18 cellular contexts compared by ENCODE assay signal in the genomic region with DNA sequence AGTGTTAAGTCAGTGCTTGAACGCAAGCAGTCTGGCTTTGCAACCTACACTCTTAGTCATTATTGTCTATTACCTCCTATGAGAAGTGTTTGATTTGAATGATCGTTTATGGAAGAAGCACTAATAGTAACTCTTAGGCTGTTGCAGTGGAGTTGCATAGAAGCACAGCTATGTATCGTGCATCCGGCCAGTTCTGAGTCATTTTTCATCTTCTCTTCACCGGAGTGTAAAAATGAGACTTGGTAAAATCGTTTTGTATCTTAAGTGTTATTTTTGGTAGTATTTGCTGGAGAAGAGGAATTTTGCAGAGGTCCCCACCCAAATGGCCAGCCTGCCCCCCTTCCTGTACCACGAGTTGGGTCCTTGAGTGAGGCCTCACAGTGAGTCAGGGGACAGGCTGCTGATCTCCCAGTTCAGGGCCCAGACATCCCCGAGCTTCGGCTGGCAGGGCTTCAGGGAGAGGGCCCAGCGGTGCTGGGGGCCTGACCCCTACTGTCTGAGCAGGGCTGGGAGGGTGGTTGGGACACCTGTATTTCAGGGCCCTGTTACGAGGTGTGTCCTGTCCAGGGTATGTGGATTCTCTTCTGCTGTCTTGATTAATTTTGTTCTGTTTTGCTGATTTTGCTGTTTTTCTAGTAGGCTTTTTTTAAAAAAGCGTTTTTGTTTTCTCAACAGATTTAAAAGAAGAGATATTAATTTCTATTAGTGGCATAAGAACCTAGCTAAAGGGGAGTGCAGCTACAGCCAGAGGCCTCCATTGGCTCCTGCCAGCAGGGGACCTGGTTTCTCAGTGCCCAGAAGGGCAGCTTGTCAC.
A peak's percentile ranks its signal among the peaks of the same experiment; 100 is the strongest.
DNase-seq lines count a peak whose midpoint lies in the region; ATAC-seq and TF ChIP-seq lines count a peak whose summit lies in the region.
"Had no signal": no experiment of that assay in that cellular context is flagged by ENCODE, and none has a peak within 500 bp of the region (broad histone marks: within the 10 kb centered on the region; RNA-seq: fewer than 3 reads in every experiment).

No MANE protein-coding gene starts in this region.

- DNase-seq in activated CD8-positive, alpha-beta memory T cell treated with anti-CD3 and anti-CD28 coated beads, Interleukin-2, amount 10 ng/mL, durations not matched to agents 7 days and 5 days, result no peak
- DNase-seq in activated CD8-positive, alpha-beta memory T cell treated with anti-CD3 and anti-CD28 coated beads for 24 hours, result no peak
- DNase-seq in astrocyte of the hippocampus (ENCODE audit: low read depth, low spot score) (peak; percentile 43), hepatic stellate cell (ENCODE audit: low spot score) (peak; percentile 53), GM20000 (ENCODE audit: low spot score) (no peak), lower lobe of right lung (no peak)
- no peak for DNase-seq in stimulated activated effector memory CD8-positive, alpha-beta T cell treated with anti-CD3 and anti-CD28 coated beads, Interleukin-12 subunit alpha, Interleukin-12 subunit beta, amount 100 ng/mL, for 72 hours (ENCODE audit: low spot score in 2 of 2)
- DNase-seq: CD4-positive, alpha-beta memory T cell; H9; MG63; NCI-H1092; NCI-H2081 treated with DMSO at 0.1 percent for 48 hours; NCI-H510A; Peyer's patch; Right ventricle myocardium superior had no signal

- H3K4me1 Mint-ChIP-seq in activated CD8-positive, alpha-beta memory T cell treated with anti-CD3 and anti-CD28 coated beads, Interleukin-2, amount 10 ng/mL, durations not matched to agents 7 days and 5 days, result peaks cover 17% of the 10 kb centered on the region
- H3K4me1 Mint-ChIP-seq in stimulated activated effector memory CD8-positive, alpha-beta T cell treated with anti-CD3 and anti-CD28 coated beads, Interleukin-12 subunit alpha, Interleukin-12 subunit beta, amount 100 ng/mL, for 72 hours, result peaks cover 6% of the 10 kb centered on the region
- H3K4me1 Mint-ChIP-seq: CD4-positive, alpha-beta memory T cell had no signal

- no peaks in the 10 kb centered on the region for H3K9me3 ChIP-seq in lower lobe of right lung
- H3K9me3 ChIP-seq: MG63, Peyer's patch had no signal

- intact Hi-C loops in lower lobe of right lung (cut with DNase I), result no loop called here

- H3K4me3 ChIP-seq in lower lobe of right lung, result no peak overlapping the region
- H3K4me3 ChIP-seq: MG63, Peyer's patch had no signal

- no peak overlapping the region for H3K27ac ChIP-seq in lower lobe of right lung
- H3K27ac ChIP-seq: 22Rv1, KMS-11, Peyer's patch had no signal

- H3K27ac Mint-ChIP-seq in activated CD8-positive, alpha-beta memory T cell treated with anti-CD3 and anti-CD28 coated beads, Interleukin-2, amount 10 ng/mL, durations not matched to agents 7 days and 5 days, result no peak overlapping the region
- H3K27ac Mint-ChIP-seq in stimulated activated effector memory CD8-positive, alpha-beta T cell treated with anti-CD3 and anti-CD28 coated beads, Interleukin-12 subunit alpha, Interleukin-12 subunit beta, amount 100 ng/mL, for 72 hours, result no peak overlapping the region
- H3K27ac Mint-ChIP-seq: CD4-positive, alpha-beta memory T cell had no signal

- H3K4me1 ChIP-seq in lower lobe of right lung, result peaks cover 33% of the 10 kb centered on the region
- H3K4me1 ChIP-seq: Peyer's patch had no signal

- CTCF ChIA-PET in activated CD8-positive, alpha-beta memory T cell treated with anti-CD3 and anti-CD28 coated beads, Interleukin-2, amount 10 ng/mL, durations not matched to agents 7 days and 5 days (lab: Charles Lee), result interaction anchor here (0.6 to 3.4 kb wide), 7 partner anchors 10 to 517 kb away, joined by 3 to 18 read pairs (median 3); a partner anchor contains a TSS

- H3K36me3 Mint-ChIP-seq in activated CD8-positive, alpha-beta memory T cell treated with anti-CD3 and anti-CD28 coated beads, Interleukin-2, amount 10 ng/mL, durations not matched to agents 7 days and 5 days, result no peaks in the 10 kb centered on the region
- no peaks in the 10 kb centered on the region for H3K36me3 Mint-ChIP-seq in stimulated activated effector memory CD8-positive, alpha-beta T cell treated with anti-CD3 and anti-CD28 coated beads, Interleukin-12 subunit alpha, Interleukin-12 subunit beta, amount 100 ng/mL, for 72 hours
- H3K36me3 Mint-ChIP-seq: CD4-positive, alpha-beta memory T cell had no signal

- ATAC-seq in activated CD8-positive, alpha-beta memory T cell treated with anti-CD3 and anti-CD28 coated beads, Interleukin-2, amount 10 ng/mL, durations not matched to agents 7 days and 5 days, result peak; percentile 35
- peak; percentile 70 for ATAC-seq in stimulated activated effector memory CD8-positive, alpha-beta T cell treated with anti-CD3 and anti-CD28 coated beads, Interleukin-12 subunit alpha, Interleukin-12 subunit beta, amount 100 ng/mL, for 72 hours
- ATAC-seq in HG02884 (IDR thresholded peaks at IDR 0.05; ENCODE audit: unreplicated experiment), result no peak
- ATAC-seq in lower lobe of right lung, result no peak

- peaks cover 4% of the 10 kb centered on the region for H3K9me3 Mint-ChIP-seq in activated CD8-positive, alpha-beta memory T cell treated with anti-CD3 and anti-CD28 coated beads, Interleukin-2, amount 10 ng/mL, durations not matched to agents 7 days and 5 days (ENCODE audit: low read depth)
- H3K9me3 Mint-ChIP-seq in stimulated activated effector memory CD8-positive, alpha-beta T cell treated with anti-CD3 and anti-CD28 coated beads, Interleukin-12 subunit alpha, Interleukin-12 subunit beta, amount 100 ng/mL, for 72 hours, result peaks cover 4% of the 10 kb centered on the region
- H3K9me3 Mint-ChIP-seq: CD4-positive, alpha-beta memory T cell; H9 had no signal

- peaks cover 4% of the 10 kb centered on the region for H3K27me3 Mint-ChIP-seq in activated CD8-positive, alpha-beta memory T cell treated with anti-CD3 and anti-CD28 coated beads, Interleukin-2, amount 10 ng/mL, durations not matched to agents 7 days and 5 days

- H3K4me3 Mint-ChIP-seq in activated CD8-positive, alpha-beta memory T cell treated with anti-CD3 and anti-CD28 coated beads, Interleukin-2, amount 10 ng/mL, durations not matched to agents 7 days and 5 days, result no peak overlapping the region
- H3K4me3 Mint-ChIP-seq in stimulated activated effector memory CD8-positive, alpha-beta T cell treated with anti-CD3 and anti-CD28 coated beads, Interleukin-12 subunit alpha, Interleukin-12 subunit beta, amount 100 ng/mL, for 72 hours, result no peak overlapping the region
- H3K4me3 Mint-ChIP-seq: CD4-positive, alpha-beta memory T cell; H9 had no signal

- no peaks in the 10 kb centered on the region for H3K27me3 ChIP-seq in lower lobe of right lung (ENCODE audit: low read depth)
- H3K27me3 ChIP-seq: MG63, Peyer's patch had no signal

- TF ChIP-seq CTCF in GM20000 (IDR thresholded peaks at IDR 0.05; ENCODE audit: extremely low read depth, missing control alignments) (no peak), lower lobe of right lung (IDR thresholded peaks at IDR 0.05) (no peak)

- H3K36me3 ChIP-seq in lower lobe of right lung, result peaks cover 29% of the 10 kb centered on the region

Comparison
In these comparisons a context has a peak if more than half of its experiments do, and no peak if none do; other contexts are left out.
1. ATAC-seq: peak in activated CD8-positive, alpha-beta memory T cell treated with anti-CD3 and anti-CD28 coated beads, Interleukin-2, amount 10 ng/mL, durations not matched to agents 7 days and 5 days (single experiment) and stimulated activated effector memory CD8-positive, alpha-beta T cell treated with anti-CD3 and anti-CD28 coated beads, Interleukin-12 subunit alpha, Interleukin-12 subunit beta, amount 100 ng/mL, for 72 hours (single experiment); none in HG02884 (single experiment) and lower lobe of right lung (0 of 2).
2. DNase-seq: peak in astrocyte of the hippocampus (single experiment) and hepatic stellate cell (single experiment); none in activated CD8-positive, alpha-beta memory T cell treated with anti-CD3 and anti-CD28 coated beads, Interleukin-2, amount 10 ng/mL, durations not matched to agents 7 days and 5 days (single experiment), activated CD8-positive, alpha-beta memory T cell treated with anti-CD3 and anti-CD28 coated beads for 24 hours (single experiment), stimulated activated effector memory CD8-positive, alpha-beta T cell treated with anti-CD3 and anti-CD28 coated beads, Interleukin-12 subunit alpha, Interleukin-12 subunit beta, amount 100 ng/mL, for 72 hours (0 of 2), GM20000 (single experiment) and lower lobe of right lung (single experiment).